In genomic region chr10:33252794-33253203, GRCh38 we compare ENCODE assay signal across 11 cellular contexts.
DNase-seq lines count a peak whose midpoint lies in the region; ATAC-seq and TF ChIP-seq lines count a peak whose summit lies in the region.
"Had no signal": no experiment of that assay in that cellular context is flagged by ENCODE, and none has a peak within 500 bp of the region (broad histone marks: within the 10 kb centered on the region; RNA-seq: fewer than 3 reads in every experiment).

No MANE protein-coding gene starts in this region.

- in situ Hi-C loops in transverse colon (cut with MboI; ENCODE audit: low pct_ligation_motif_present in 1 of 4, low pct_unique_long_range_greater_than_20kb in 1 of 4, low sequenced_read_pairs in 3 of 4): no loop called here

- no peaks in the 10 kb centered on the region for H3K9me3 ChIP-seq in skeletal muscle satellite cell (replicated peaks; ENCODE audit: low read length)
- no peaks in the 10 kb centered on the region for H3K9me3 ChIP-seq in transverse colon

- TF ChIP-seq POLR2A in transverse colon (IDR thresholded peaks at IDR 0.05): no peak

- H3K36me3 Mint-ChIP-seq in activated T-cell treated with anti-CD3 and anti-CD28 coated beads, Interleukin-2, amount 50 U/mL, for 4 hours (ENCODE audit: insufficient read depth): no peaks in the 10 kb centered on the region

- DNase-seq in activated T-cell treated with anti-CD3 and anti-CD28 coated beads, Interleukin-2, amount 50 U/mL, for 4 hours: no peak
- DNase-seq in activated T-cell treated with anti-CD3 and anti-CD28 coated beads for 4 hours: no peak
- DNase-seq in RPMI7951 (ENCODE audit: low read depth): peak; percentile 90
- DNase-seq in epithelial cell of prostate (ENCODE audit: low read depth, low spot score): no peak
- DNase-seq in GF-D8 (lab: John Stamatoyannopoulos, UW): no peak
- no peak for DNase-seq in transverse colon
- DNase-seq: activated CD8-positive, alpha-beta memory T cell treated with anti-CD3 and anti-CD28 coated beads for 24 hours; H9; SHP77 treated with DMSO at 0.1 percent for 48 hours had no signal

- H3K27ac ChIP-seq in epithelial cell of prostate (peak overlapping the region; percentile 80), transverse colon (no peak overlapping the region)

- H3K4me3 Mint-ChIP-seq in activated T-cell treated with anti-CD3 and anti-CD28 coated beads, Interleukin-2, amount 50 U/mL, for 4 hours: no peak overlapping the region
- H3K4me3 Mint-ChIP-seq: H9 had no signal

- H3K4me2 ChIP-seq in skeletal muscle satellite cell (ENCODE audit: low read length): peak overlapping the region; percentile 45

- no peak for TF ChIP-seq EP300 in transverse colon (IDR thresholded peaks at IDR 0.05; ENCODE audit: low read depth)

- TF ChIP-seq CTCF in transverse colon (IDR thresholded peaks at IDR 0.05): no peak

- H3K9me3 Mint-ChIP-seq in activated T-cell treated with anti-CD3 and anti-CD28 coated beads, Interleukin-2, amount 50 U/mL, for 4 hours: peaks cover 3% of the 10 kb centered on the region
- H3K9me3 Mint-ChIP-seq: H9 had no signal

- peaks cover 52% of the 10 kb centered on the region for H3K4me1 Mint-ChIP-seq in activated T-cell treated with anti-CD3 and anti-CD28 coated beads, Interleukin-2, amount 50 U/mL, for 4 hours (ENCODE audit: low read depth)

- H3K4me3 ChIP-seq in skeletal muscle satellite cell (ENCODE audit: low read length) (peak overlapping the region; percentile 33), transverse colon (no peak overlapping the region)

- H3K27me3 ChIP-seq in skeletal muscle satellite cell (ENCODE audit: control insufficient read depth, insufficient read depth, low read length): no peaks in the 10 kb centered on the region
- no peaks in the 10 kb centered on the region for H3K27me3 ChIP-seq in transverse colon

- intact Hi-C loops in transverse colon (cut with DNase I; ENCODE audit: low total_unique reads): no loop called here

- H3K4me1 ChIP-seq in skeletal muscle satellite cell (ENCODE audit: control insufficient read depth, insufficient read depth, low read length) (peaks cover 61% of the 10 kb centered on the region), transverse colon (peaks cover 0 to 9% (median 0%) of the 10 kb centered on the region in 4 donors)

- H3K27me3 Mint-ChIP-seq in activated T-cell treated with anti-CD3 and anti-CD28 coated beads, Interleukin-2, amount 50 U/mL, for 4 hours (ENCODE audit: low read depth): peaks cover 2% of the 10 kb centered on the region

- 47 to 65% methylated on average over 3 of the region's 3 CpGs for WGBS in transverse colon (ENCODE audit: low coverage in 1 of 2), 2 donors

- H3K36me3 ChIP-seq in skeletal muscle satellite cell (ENCODE audit: insufficient read depth, low read length) (peaks cover 85% of the 10 kb centered on the region), transverse colon (peaks cover 0 to 4% (median 0%) of the 10 kb centered on the region in 4 donors)

- peak overlapping the region; percentile 77 for H3K9ac ChIP-seq in skeletal muscle satellite cell (ENCODE audit: low read depth, low read length)

- ATAC-seq in activated T-cell treated with anti-CD3 and anti-CD28 coated beads, Interleukin-2, amount 50 U/mL, for 4 hours: peak; percentile 71 to 72
- no peak for ATAC-seq in GM19023 (IDR thresholded peaks at IDR 0.05; ENCODE audit: unreplicated experiment)
